Comparison of ENCODE assay signal across 13 cellular contexts in genomic region chr2:99442837-99443236, GRCh38. TPM values are rescaled to one million over a fixed set of nuclear protein-coding genes. Genes with fewer than 3 reads are reported as not detected.
DNase-seq lines count a peak whose midpoint lies in the region; ATAC-seq, FAIRE-seq and TF ChIP-seq lines count a peak whose summit lies in the region.
"Had no signal": no experiment of that assay in that cellular context is flagged by ENCODE, and none has a peak within 500 bp of the region (broad histone marks: within the 10 kb centered on the region; RNA-seq: fewer than 3 reads in every experiment).

No MANE protein-coding gene starts in this region.

- ATAC-seq in upper lobe of right lung (peak; percentile 65), HG03108 (IDR thresholded peaks at IDR 0.05; ENCODE audit: unreplicated experiment) (no peak)
- no peak for ATAC-seq in effector memory CD8-positive, alpha-beta T cell (replicated peaks)
- ATAC-seq: activated naive CD4-positive, alpha-beta T cell treated with anti-CD3 and anti-CD28 coated beads, Interleukin-2, amount 50 U/mL, for 72 hours had no signal

- H3K36me3 Mint-ChIP-seq in effector memory CD8-positive, alpha-beta T cell (ENCODE audit: insufficient read depth), result peaks cover 32% of the 10 kb centered on the region
- H3K36me3 Mint-ChIP-seq: activated naive CD4-positive, alpha-beta T cell treated with anti-CD3 and anti-CD28 coated beads, Interleukin-2, amount 50 U/mL, for 72 hours had no signal

- peak; percentile 3 for DNase-seq in NCI-H1694 (lab: John Stamatoyannopoulos, UW)
- no peak for DNase-seq in NCI-H1694 treated with DMSO at 0.1 percent for 48 hours (lab: John Stamatoyannopoulos, UW)
- peak; percentile 49 for DNase-seq in bronchial epithelial cell (ENCODE audit: low read depth)
- DNase-seq in right atrium auricular region (ENCODE audit: low spot score), result no peak
- DNase-seq in upper lobe of right lung, result no peak
- DNase-seq in effector memory CD8-positive, alpha-beta T cell, result no peak
- no peak for DNase-seq in C1 segment of cervical spinal cord (lab: John Stamatoyannopoulos, UW)
- DNase-seq: 8988T; activated CD4-positive, alpha-beta T cell treated with anti-CD3 and anti-CD28 coated beads for 4 hours; NCI-H1105; Peyer's patch had no signal

- no peaks in the 10 kb centered on the region for H3K9me3 Mint-ChIP-seq in effector memory CD8-positive, alpha-beta T cell
- H3K9me3 Mint-ChIP-seq: activated naive CD4-positive, alpha-beta T cell treated with anti-CD3 and anti-CD28 coated beads, Interleukin-2, amount 50 U/mL, for 72 hours had no signal

- H3K27ac ChIP-seq in right atrium auricular region, result no peak overlapping the region
- no peak overlapping the region for H3K27ac ChIP-seq in upper lobe of right lung
- H3K27ac ChIP-seq: Peyer's patch had no signal

- peaks cover 8% of the 10 kb centered on the region for H3K36me3 ChIP-seq in bronchial epithelial cell (ENCODE audit: control insufficient read depth, insufficient read depth, low read length)
- peaks cover 26% of the 10 kb centered on the region for H3K36me3 ChIP-seq in right atrium auricular region
- H3K36me3 ChIP-seq in upper lobe of right lung, result peaks cover 42% of the 10 kb centered on the region

- H3K4me3 Mint-ChIP-seq in effector memory CD8-positive, alpha-beta T cell, result no peak overlapping the region

- FAIRE-seq in bronchial epithelial cell (lab: Jason Lieb, UNC), result no peak

- no peaks in the 10 kb centered on the region for H3K27me3 Mint-ChIP-seq in effector memory CD8-positive, alpha-beta T cell

- H3K4me3 ChIP-seq in bronchial epithelial cell (ENCODE audit: low read depth, low read length) (no peak overlapping the region), right atrium auricular region (no peak overlapping the region), upper lobe of right lung (no peak overlapping the region)
- H3K4me3 ChIP-seq: Peyer's patch had no signal

- H3K4me1 Mint-ChIP-seq in effector memory CD8-positive, alpha-beta T cell (ENCODE audit: low read depth in 2 of 2), result peaks cover 1 to 4% of the 10 kb centered on the region in 2 donors

- H3K9me3 ChIP-seq in right atrium auricular region (no peaks in the 10 kb centered on the region), upper lobe of right lung (no peaks in the 10 kb centered on the region)
- H3K9me3 ChIP-seq: Peyer's patch had no signal

- intact Hi-C loops in upper lobe of right lung (cut with DNase I), result no loop called here

- no peak overlapping the region for H3K27ac Mint-ChIP-seq in effector memory CD8-positive, alpha-beta T cell
- H3K27ac Mint-ChIP-seq: activated naive CD4-positive, alpha-beta T cell treated with anti-CD3 and anti-CD28 coated beads, Interleukin-2, amount 50 U/mL, for 72 hours had no signal

- H3K27me3 ChIP-seq in bronchial epithelial cell (ENCODE audit: control insufficient read depth, insufficient read depth, low read length) (no peaks in the 10 kb centered on the region), right atrium auricular region (no peaks in the 10 kb centered on the region), upper lobe of right lung (no peaks in the 10 kb centered on the region)
- H3K27me3 ChIP-seq: Peyer's patch had no signal

- H3K4me1 ChIP-seq in right atrium auricular region, result peaks cover 0 to 3% of the 10 kb centered on the region in 2 donors
- H3K4me1 ChIP-seq in upper lobe of right lung, result no peaks in the 10 kb centered on the region
- H3K4me1 ChIP-seq: Peyer's patch had no signal

- TF ChIP-seq CTCF in bronchial epithelial cell (IDR thresholded peaks at IDR 0.05; ENCODE audit: insufficient read depth, low read length, severe bottlenecking) (peak; percentile 37), right atrium auricular region (IDR thresholded peaks at IDR 0.05) (peak; percentile 26 to 61), upper lobe of right lung (IDR thresholded peaks at IDR 0.05) (peak; percentile 35)

RNA-seq across cellular contexts. Expression of gene REV1, which starts 47.0 kb away (rescaled TPM):
- total RNA-seq in bronchial epithelial cell, result 38.2 and 44.8 TPM in 2 replicates
- total RNA-seq in right atrium auricular region, result 10 to 100 TPM; 22.3 to 26.4 TPM
- 55.3 TPM for total RNA-seq in upper lobe of right lung

Comparison
In these comparisons a context has a peak if more than half of its experiments do, and no peak if none do; other contexts are left out.
1. DNase-seq: peak in NCI-H1694 (single experiment) and bronchial epithelial cell (single experiment); none in NCI-H1694 treated with DMSO at 0.1 percent for 48 hours (single experiment), right atrium auricular region (single experiment), upper lobe of right lung (single experiment), effector memory CD8-positive, alpha-beta T cell (0 of 3) and C1 segment of cervical spinal cord (0 of 14).
2. Peak in every context shown above with its lines, with median percentiles within 50 percentile points of each other: CTCF ChIP-seq.